ENCODE assay signal across 1 cellular context in the genomic region with DNA sequence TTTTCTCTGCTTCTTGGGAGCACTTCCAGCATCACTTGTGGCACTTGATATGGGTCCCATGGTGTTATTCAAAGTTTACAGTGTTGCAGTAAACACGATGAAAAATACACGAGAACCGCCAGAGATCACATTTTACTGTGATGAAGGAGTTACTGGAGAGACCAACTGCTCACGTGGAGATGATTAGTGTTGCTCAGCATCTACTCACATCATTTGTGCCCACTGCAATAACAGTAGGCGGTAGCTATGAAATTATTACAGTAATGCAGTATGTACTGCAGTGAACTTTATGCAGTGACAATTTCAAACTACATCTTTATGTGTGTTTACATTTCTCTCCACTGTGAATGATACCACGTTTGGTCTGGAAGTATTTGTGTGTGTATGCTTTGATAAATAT.
TF ChIP-seq lines count a peak whose summit lies in the region.

No MANE protein-coding gene starts in this region.

TF ChIP-seq in A549, 52 proteins besides CTCF, POLR2A, EP300 and RAD21 (continued from another document):
- TF ChIP-seq, protein P1, sequence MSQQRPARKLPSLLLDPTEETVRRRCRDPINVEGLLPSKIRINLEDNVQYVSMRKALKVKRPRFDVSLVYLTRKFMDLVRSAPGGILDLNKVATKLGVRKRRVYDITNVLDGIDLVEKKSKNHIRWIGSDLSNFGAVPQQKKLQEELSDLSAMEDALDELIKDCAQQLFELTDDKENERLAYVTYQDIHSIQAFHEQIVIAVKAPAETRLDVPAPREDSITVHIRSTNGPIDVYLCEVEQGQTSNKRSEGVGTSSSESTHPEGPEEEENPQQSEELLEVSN (IDR thresholded peaks at IDR 0.05; ENCODE audit: borderline replicate concordance, low read depth), result no peak
- TF ChIP-seq, protein P2, sequence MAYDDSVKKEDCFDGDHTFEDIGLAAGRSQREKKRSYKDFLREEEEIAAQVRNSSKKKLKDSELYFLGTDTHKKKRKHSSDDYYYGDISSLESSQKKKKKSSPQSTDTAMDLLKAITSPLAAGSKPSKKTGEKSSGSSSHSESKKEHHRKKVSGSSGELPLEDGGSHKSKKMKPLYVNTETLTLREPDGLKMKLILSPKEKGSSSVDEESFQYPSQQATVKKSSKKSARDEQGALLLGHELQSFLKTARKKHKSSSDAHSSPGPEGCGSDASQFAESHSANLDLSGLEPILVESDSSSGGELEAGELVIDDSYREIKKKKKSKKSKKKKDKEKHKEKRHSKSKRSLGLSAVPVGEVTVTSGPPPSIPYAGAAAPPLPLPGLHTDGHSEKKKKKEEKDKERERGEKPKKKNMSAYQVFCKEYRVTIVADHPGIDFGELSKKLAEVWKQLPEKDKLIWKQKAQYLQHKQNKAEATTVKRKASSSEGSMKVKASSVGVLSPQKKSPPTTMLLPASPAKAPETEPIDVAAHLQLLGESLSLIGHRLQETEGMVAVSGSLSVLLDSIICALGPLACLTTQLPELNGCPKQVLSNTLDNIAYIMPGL (CRISPR knock-in tag; IDR thresholded peaks at IDR 0.05; ENCODE audit: borderline replicate concordance), result no peak
- TF ChIP-seq RCOR1 (IDR thresholded peaks at IDR 0.05; ENCODE audit: low read depth, low read length) (no peak), HOXB13 (CRISPR knock-in tag; IDR thresholded peaks at IDR 0.05; ENCODE audit: low read depth) (no peak), RARB (CRISPR knock-in tag; IDR thresholded peaks at IDR 0.05) (no peak), RFX5 (IDR thresholded peaks at IDR 0.05) (no peak), SMC3 (IDR thresholded peaks at IDR 0.05) (no peak), PHF8 (IDR thresholded peaks at IDR 0.05; ENCODE audit: borderline replicate concordance, low read depth) (no peak), ESRRA (IDR thresholded peaks at IDR 0.05; ENCODE audit: borderline replicate concordance, low read length) (no peak)
- TF ChIP-seq, protein P3, sequence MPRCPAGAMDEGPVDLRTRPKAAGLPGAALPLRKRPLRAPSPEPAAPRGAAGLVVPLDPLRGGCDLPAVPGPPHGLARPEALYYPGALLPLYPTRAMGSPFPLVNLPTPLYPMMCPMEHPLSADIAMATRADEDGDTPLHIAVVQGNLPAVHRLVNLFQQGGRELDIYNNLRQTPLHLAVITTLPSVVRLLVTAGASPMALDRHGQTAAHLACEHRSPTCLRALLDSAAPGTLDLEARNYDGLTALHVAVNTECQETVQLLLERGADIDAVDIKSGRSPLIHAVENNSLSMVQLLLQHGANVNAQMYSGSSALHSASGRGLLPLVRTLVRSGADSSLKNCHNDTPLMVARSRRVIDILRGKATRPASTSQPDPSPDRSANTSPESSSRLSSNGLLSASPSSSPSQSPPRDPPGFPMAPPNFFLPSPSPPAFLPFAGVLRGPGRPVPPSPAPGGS (IDR thresholded peaks at IDR 0.05), result no peak
